ENCODE assay signal across 8 cellular contexts in the genomic region with DNA sequence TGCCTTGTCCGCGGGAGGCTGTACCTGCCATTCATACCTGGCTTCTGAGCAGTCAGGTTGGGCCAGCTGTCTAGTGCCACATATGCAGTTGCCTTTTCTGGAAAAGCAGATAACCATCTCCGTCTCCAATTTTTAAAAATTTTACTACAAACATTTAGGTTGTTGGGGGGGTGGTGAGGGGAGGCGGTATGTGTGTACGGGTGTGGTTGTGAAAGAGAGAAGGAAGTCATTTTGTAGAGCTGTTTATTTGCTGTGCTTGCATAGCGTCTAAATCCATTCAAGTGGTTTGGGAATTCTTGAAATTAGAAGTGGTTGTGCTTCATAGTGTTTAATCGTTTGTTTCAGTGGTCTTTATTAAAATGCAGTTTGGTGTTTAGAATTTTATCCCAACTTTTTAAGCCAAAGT. TPM values are rescaled to one million over a fixed set of nuclear protein-coding genes. Genes with fewer than 3 reads are reported as not detected.
DNase-seq lines count a peak whose midpoint lies in the region; ATAC-seq and TF ChIP-seq lines count a peak whose summit lies in the region.

No MANE protein-coding gene starts in this region.

- ATAC-seq in CD4-positive, alpha-beta T cell (ENCODE audit: poor library complexity) = peak; percentile 25
- peak; percentile 6 for ATAC-seq in GM21717 (IDR thresholded peaks at IDR 0.05; ENCODE audit: unreplicated experiment)
- no peak for ATAC-seq in GM21360 (IDR thresholded peaks at IDR 0.05; ENCODE audit: unreplicated experiment)

- no peak overlapping the region for H3K27ac ChIP-seq in CD4-positive, alpha-beta T cell (ENCODE audit: low read depth, low read length)

- intact Hi-C loops in CD4-positive, alpha-beta T cell (cut with DNase I, micrococcal nuclease) = no loop called here

- POLR2A ChIA-PET in CD4-positive, alpha-beta T cell (lab: Charles Lee) = no interaction called here

- H3K9me3 ChIP-seq in CD4-positive, alpha-beta T cell (ENCODE audit: control insufficient read depth, low read length) = no peaks in the 10 kb centered on the region
- H3K9me3 ChIP-seq in neuron (ENCODE audit: low read length) = no peaks in the 10 kb centered on the region

- H3K36me3 Mint-ChIP-seq in CD4-positive, alpha-beta T cell (ENCODE audit: low read depth) = no peaks in the 10 kb centered on the region

- peak overlapping the region; percentile 68 for H2AFZ ChIP-seq in neuron (ENCODE audit: low read depth, low read length)

- H3K27me3 ChIP-seq in CD4-positive, alpha-beta T cell (ENCODE audit: control insufficient read depth, insufficient read depth, low read length) = peaks cover 71% of the 10 kb centered on the region
- no peaks in the 10 kb centered on the region for H3K27me3 ChIP-seq in neuron (ENCODE audit: insufficient read depth, low read length)

- peak overlapping the region; percentile 90 for H3K4me3 Mint-ChIP-seq in CD4-positive, alpha-beta T cell

- peaks cover 78% of the 10 kb centered on the region for H3K27me3 Mint-ChIP-seq in CD4-positive, alpha-beta T cell

- H3K9me3 Mint-ChIP-seq in CD4-positive, alpha-beta T cell = no peaks in the 10 kb centered on the region

- no peak for TF ChIP-seq CTCF in CD4-positive, alpha-beta T cell (IDR thresholded peaks at IDR 0.05)

- CTCF ChIA-PET in CD4-positive, alpha-beta T cell (lab: Charles Lee) = interaction anchor here (0.9 kb wide), 1 partner anchor 41 kb away, joined by 3 read pairs; the partner anchor contains the start of gene NOC3L

- H3K36me3 ChIP-seq in neuron (ENCODE audit: insufficient read depth, low read length) = no peaks in the 10 kb centered on the region

- TF ChIP-seq POLR2A in Raji (IDR thresholded peaks at IDR 0.05; ENCODE audit: insufficient read depth, low read depth, low read length) = peak; percentile 61; the same call in 1 of the 2 replicates
- no peak for TF ChIP-seq POLR2A in erythroblast (IDR thresholded peaks at IDR 0.05; ENCODE audit: low read length)

- no peak overlapping the region for H3K27ac Mint-ChIP-seq in CD4-positive, alpha-beta T cell

- peaks cover 7% of the 10 kb centered on the region for H3K4me1 Mint-ChIP-seq in CD4-positive, alpha-beta T cell (ENCODE audit: low read depth)

- peak overlapping the region; percentile 79 for H3K4me3 ChIP-seq in neuron (ENCODE audit: low read length)

- H3K4me1 ChIP-seq in neuron (ENCODE audit: insufficient read depth, low read length) = peaks cover 11% of the 10 kb centered on the region

- DNase-seq in CD4-positive, alpha-beta T cell = no peak
- DNase-seq in erythroblast (lab: John Stamatoyannopoulos, UW) = peak; percentile 78 to 79
- no peak for DNase-seq in NAMALWA (ENCODE audit: low spot score)
- no peak for DNase-seq in activated CD8-positive, alpha-beta memory T cell treated with anti-CD3 and anti-CD28 coated beads for 24 hours

RNA-seq across cellular contexts. Expression of gene TBC1D12, which starts 1.5 kb away (rescaled TPM):
- total RNA-seq in CD4-positive, alpha-beta T cell = under 1 TPM; 0.27 to 0.42 TPM

RNA-seq across cellular contexts. Expression of gene NOC3L, which starts 41.1 kb away (rescaled TPM):
- total RNA-seq in CD4-positive, alpha-beta T cell = 1 to 10 TPM; 7.1 to 8.0 TPM

Comparison
In these comparisons a context has a peak if more than half of its experiments do, and no peak if none do; other contexts are left out.
1. DNase-seq: peak in erythroblast (2 of 2); none in CD4-positive, alpha-beta T cell (0 of 10), NAMALWA (single experiment) and activated CD8-positive, alpha-beta memory T cell treated with anti-CD3 and anti-CD28 coated beads for 24 hours (single experiment).